Comparison of ENCODE assay signal across 8 cellular contexts in genomic region chr5:37197340-37198050, GRCh38. TPM values are rescaled to one million over a fixed set of nuclear protein-coding genes. Genes with fewer than 3 reads are reported as not detected.
A peak's percentile ranks its signal among the peaks of the same experiment; 100 is the strongest.
DNase-seq lines count a peak whose midpoint lies in the region; ATAC-seq and TF ChIP-seq lines count a peak whose summit lies in the region.

No MANE protein-coding gene starts in this region.

- ATAC-seq in DND-41 (ENCODE audit: insufficient read depth, low read depth) (peak; percentile 68), HG03571 (IDR thresholded peaks at IDR 0.05; ENCODE audit: unreplicated experiment) (peak; percentile 72), foreskin keratinocyte (no peak)

- DNase-seq in DND-41 (peak; percentile 66), GM20000 (ENCODE audit: low spot score) (peak; percentile 59), cardiac fibroblast (ENCODE audit: low read depth in 2 of 2) (peak; percentile 24 to 54), foreskin keratinocyte (no peak), SHP77 treated with DMSO at 0.1 percent for 48 hours (lab: John Stamatoyannopoulos, UW) (no peak), DMS153 (lab: John Stamatoyannopoulos, UW) (no peak), mucosa of gallbladder (ENCODE audit: low spot score) (no peak)

- H3K36me3 ChIP-seq in DND-41 (ENCODE audit: insufficient read depth, low read length): peaks cover 43% of the 10 kb centered on the region

- H3K9me3 ChIP-seq in DND-41 (ENCODE audit: insufficient read depth, low read length, severe bottlenecking): no peaks in the 10 kb centered on the region

- H3K9ac ChIP-seq in DND-41 (ENCODE audit: low read depth, low read length): peak overlapping the region; percentile 46

- H3K4me3 ChIP-seq in DND-41 (ENCODE audit: low read depth in 1 of 2, low read length in 2 of 2) (peak overlapping the region in 1 of 2 experiments; percentile 45; a peak in 1 of 4 replicates), cardiac fibroblast (replicated peaks in 1 of 2; ENCODE audit: low read depth in 2 of 2, low read length in 2 of 2) (no peak overlapping the region)

- no peaks in the 10 kb centered on the region for H3K79me2 ChIP-seq in DND-41 (ENCODE audit: insufficient read depth, low read length)

- TF ChIP-seq CTCF in DND-41 (IDR thresholded peaks at IDR 0.05; ENCODE audit: borderline replicate concordance, extremely low read depth, low read length, poor library complexity, severe bottlenecking) (peak; percentile 23), GM20000 (IDR thresholded peaks at IDR 0.05; ENCODE audit: extremely low read depth, missing control alignments) (no peak), cardiac fibroblast (IDR thresholded peaks at IDR 0.05; ENCODE audit: low read depth, low read length) (no peak), foreskin keratinocyte (conservative IDR thresholded peaks at IDR 0.05) (no peak)

- H4K20me1 ChIP-seq in DND-41 (ENCODE audit: insufficient read depth, low read length): no peaks in the 10 kb centered on the region

- H3K27me3 ChIP-seq in DND-41 (ENCODE audit: insufficient read depth, low read length, poor library complexity) (no peaks in the 10 kb centered on the region), foreskin keratinocyte (no peaks in the 10 kb centered on the region)

- peaks cover 43% of the 10 kb centered on the region for H3K4me1 ChIP-seq in DND-41 (ENCODE audit: insufficient read depth, low read length)
- H3K4me1 ChIP-seq in foreskin keratinocyte: no peaks in the 10 kb centered on the region

- H3K27ac ChIP-seq in DND-41 (ENCODE audit: low read length) (peak overlapping the region; percentile 83), foreskin keratinocyte (no peak overlapping the region)

- H2AFZ ChIP-seq in DND-41 (ENCODE audit: low read depth, low read length): peak overlapping the region; percentile 57

- peak overlapping the region; percentile 67 for H3K4me2 ChIP-seq in DND-41 (ENCODE audit: insufficient read depth, low read length)

RNA-seq across cellular contexts. Expression of gene CPLANE1, which starts 51.7 kb away (rescaled TPM):
- 11.3 and 12.9 TPM in 2 replicates for total RNA-seq in foreskin keratinocyte
- 1.1 and 1.3 TPM in 2 replicates for polyA plus RNA-seq in foreskin keratinocyte
- total RNA-seq in mucosa of gallbladder: 20.2 TPM

Comparison
In these comparisons a context has a peak if more than half of its experiments do, and no peak if none do; other contexts are left out.
1. DNase-seq: peak in DND-41 (single experiment), GM20000 (single experiment) and cardiac fibroblast (2 of 2); none in foreskin keratinocyte (0 of 2), SHP77 treated with DMSO at 0.1 percent for 48 hours (single experiment), DMS153 (single experiment) and mucosa of gallbladder (single experiment).